20 cellular contexts compared by ENCODE assay signal in the genomic region with DNA sequence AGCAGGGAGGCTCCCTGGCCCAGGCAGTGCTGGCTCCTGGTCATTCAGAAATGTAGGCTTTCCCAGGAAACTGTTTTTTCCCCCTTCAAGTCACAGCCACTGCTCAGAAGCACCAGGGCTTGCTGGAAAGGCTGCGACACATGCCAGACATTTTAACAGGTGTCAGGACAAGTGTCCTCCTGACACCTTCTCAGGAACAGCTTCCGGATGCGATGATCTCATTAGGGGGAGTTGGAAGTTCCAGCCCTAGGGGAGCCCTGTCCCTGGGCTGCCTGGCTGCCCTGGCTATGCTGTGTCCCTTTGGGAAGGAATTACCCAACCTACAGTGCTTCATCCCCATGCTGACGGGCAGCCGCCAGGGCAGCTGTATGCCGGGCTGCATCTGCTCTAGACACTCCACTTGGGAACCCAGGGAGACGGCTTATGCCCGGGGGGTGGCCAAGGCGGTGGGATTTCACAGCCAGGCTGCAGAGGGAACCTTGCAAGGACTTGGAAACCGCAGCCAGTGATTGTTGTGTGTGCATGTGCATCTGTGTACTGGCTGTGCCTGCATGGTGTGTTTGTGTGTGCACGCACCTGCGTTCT. TPM values are rescaled to one million over a fixed set of nuclear protein-coding genes. Genes with fewer than 3 reads are reported as not detected.
"Had no signal": no experiment of that assay in that cellular context is flagged by ENCODE, and none has a peak within 500 bp of the region (broad histone marks: within the 10 kb centered on the region; RNA-seq: fewer than 3 reads in every experiment).

No MANE protein-coding gene starts in this region.

- ATAC-seq: foreskin keratinocyte, left colon, natural killer cell, pancreas, right cardiac atrium had no signal

- FAIRE-seq: endothelial cell of umbilical vein, keratinocyte, pancreas, small intestine, urothelium cell line had no signal

- H3K27ac ChIP-seq: colonic mucosa, foreskin keratinocyte, pancreas, thyroid gland had no signal

- H3K27me3 ChIP-seq: colonic mucosa, foreskin keratinocyte, pancreas, thyroid gland had no signal

- DNase-seq: colonic mucosa; dermis blood vessel endothelial cell; effector CD4-positive, alpha-beta T cell; endodermal cell; erythroblast; foreskin keratinocyte; immature natural killer cell; left colon; mammary epithelial cell; natural killer cell; pancreas; small intestine; stimulated activated CD4-positive, alpha-beta T cell treated with anti-CD3 and anti-CD28 coated beads, Interleukin-12 subunit alpha, Interleukin-12 subunit beta, amount 100 ng/mL, for 4 hours; stimulated activated naive CD4-positive, alpha-beta T cell treated with Interleukin-2 at 50 U/mL for 16 hours; thyroid gland had no signal

- H3K4me3 ChIP-seq: colonic mucosa, pancreas, thyroid gland had no signal

- H3K9me3 ChIP-seq: colonic mucosa, pancreas, thyroid gland had no signal

- H3K36me3 ChIP-seq: colonic mucosa, pancreas, thyroid gland had no signal

- H3K4me1 ChIP-seq: colonic mucosa, foreskin keratinocyte, pancreas, thyroid gland had no signal

RNA-seq across cellular contexts. Expression of a gene that starts 41.8 kb away (rescaled TPM):
- total RNA-seq: endothelial cell of umbilical vein, myocyte, natural killer cell had no signal
- polyA plus RNA-seq: endothelial cell of umbilical vein, immature natural killer cell had no signal
